ENCODE assay signal across 31 cellular contexts in the genomic region with DNA sequence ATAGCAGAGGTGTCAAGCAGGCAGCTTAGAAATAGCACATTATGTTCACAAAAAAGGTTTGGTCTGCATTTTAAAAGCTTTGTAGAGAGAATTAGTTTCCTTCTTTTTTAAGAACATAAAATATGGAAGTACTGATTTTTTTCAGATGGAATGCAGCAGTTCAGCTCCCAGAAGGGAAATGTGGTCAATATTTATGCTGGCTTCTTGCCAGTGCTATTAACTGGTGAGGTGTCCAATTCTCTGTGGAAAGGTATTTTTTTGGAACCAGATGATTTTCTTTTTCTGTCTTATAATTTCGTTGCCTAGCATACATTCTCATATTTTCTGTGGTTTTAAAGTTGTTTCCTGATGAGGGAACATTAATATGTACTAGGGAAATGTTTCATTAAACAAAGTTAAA.
A peak's percentile ranks its signal among the peaks of the same experiment; 100 is the strongest.
DNase-seq lines count a peak whose midpoint lies in the region; ATAC-seq and TF ChIP-seq lines count a peak whose summit lies in the region.
"Had no signal": no experiment of that assay in that cellular context is flagged by ENCODE, and none has a peak within 500 bp of the region (broad histone marks: within the 10 kb centered on the region; RNA-seq: fewer than 3 reads in every experiment).

No MANE protein-coding gene starts in this region.

- H3K27me3 ChIP-seq in SK-N-SH (ENCODE audit: insufficient read depth), result no peaks in the 10 kb centered on the region
- H3K27me3 ChIP-seq in adipocyte (replicated peaks; ENCODE audit: control insufficient read depth, insufficient read depth, low read length), result no peaks in the 10 kb centered on the region
- H3K27me3 ChIP-seq: body of pancreas, neural progenitor cell, suprapubic skin, upper lobe of right lung had no signal

- TF ChIP-seq CTCF in SK-N-SH (IDR thresholded peaks at IDR 0.05) (no peak), fibroblast of mammary gland (conservative IDR thresholded peaks at IDR 0.05; ENCODE audit: control insufficient read depth, insufficient read depth, low read depth, low read length) (no peak)

- TF ChIP-seq EP300 in SK-N-SH (IDR thresholded peaks at IDR 0.05; ENCODE audit: borderline replicate concordance in 1 of 2, low read depth in 1 of 2, low read length in 1 of 2), result no peak

- POLR2A ChIA-PET in SK-N-SH (lab: Yijun Ruan, JAX), result no interaction called here

- CTCF ChIA-PET in SK-N-SH (lab: Yijun Ruan, JAX), result interaction anchor here (0.6 kb wide), 1 partner anchor 11 kb away, joined by 3 read pairs; no protein-coding TSS in a partner anchor

- H3F3A ChIP-seq in SK-N-SH (replicated peaks; ENCODE audit: insufficient read depth), result no peaks in the 10 kb centered on the region

- DNase-seq in SK-N-SH (no peak), adipocyte (ENCODE audit: low read depth) (peak; percentile 40), fibroblast of mammary gland (ENCODE audit: low read depth) (peak; percentile 32), DMS 273 treated with DMSO at 0.1 percent for 48 hours (lab: John Stamatoyannopoulos, UW) (no peak), NCI-H345 (lab: John Stamatoyannopoulos, UW) (no peak)
- DNase-seq: activated CD4-positive, alpha-beta T cell treated with anti-CD3 and anti-CD28 coated beads, Interleukin-2, amount 50 U/mL, for 48 hours; activated CD4-positive, CD25-positive, alpha-beta regulatory T cell treated with anti-CD3 and anti-CD28 coated beads, Interleukin-2, amount 50 U/mL, for 72 hours; activated gamma-delta T cell treated with Interleukin-2 at 50 U/mL for 16 hours; activated T-cell treated with anti-CD3 and anti-CD28 coated beads, Interleukin-2, amount 50 U/mL, for 48 hours; AML-193; body of pancreas; CD4-positive, CD25-positive, alpha-beta regulatory T cell; cerebellar nuclear complex; glutamatergic neuron; H7; Karpas-422; NCI-H1417 treated with DMSO at 0.1 percent for 48 hours; NCI-H2081; NCI-H2227 treated with DMSO at 0.1 percent for 48 hours; NCI-H774; RPMI8226; stimulated activated naive CD4-positive, alpha-beta T cell treated with Interleukin-2 at 50 U/mL for 16 hours; T-helper 2 cell; upper lobe of right lung had no signal

- no peaks in the 10 kb centered on the region for H4K20me1 ChIP-seq in SK-N-SH (ENCODE audit: insufficient read depth)

- H3K27ac ChIP-seq in SK-N-SH (ENCODE audit: low read depth in 2 of 2, low read length in 1 of 2), result no peak overlapping the region
- H3K27ac ChIP-seq: body of pancreas, neural progenitor cell, suprapubic skin, upper lobe of right lung had no signal

- H3K9ac ChIP-seq in SK-N-SH (no peak overlapping the region), adipocyte (ENCODE audit: low read length) (no peak overlapping the region)
- H3K9ac ChIP-seq: neural progenitor cell had no signal

- TF ChIP-seq RAD21 in SK-N-SH (IDR thresholded peaks at IDR 0.05; ENCODE audit: low read length), result no peak

- H3K9me3 ChIP-seq in SK-N-SH (no peaks in the 10 kb centered on the region), adipocyte (ENCODE audit: control insufficient read depth, low read length) (no peaks in the 10 kb centered on the region)
- H3K9me3 ChIP-seq: body of pancreas, suprapubic skin, upper lobe of right lung had no signal

- H3K36me3 ChIP-seq in SK-N-SH (replicated peaks in 1 of 2; ENCODE audit: control insufficient read depth in 1 of 2, insufficient read depth in 2 of 2, low read length in 1 of 2), result no peaks in the 10 kb centered on the region
- H3K36me3 ChIP-seq in adipocyte (ENCODE audit: control insufficient read depth, insufficient read depth, low read length, severe bottlenecking), result no peaks in the 10 kb centered on the region
- H3K36me3 ChIP-seq: neural progenitor cell, suprapubic skin, upper lobe of right lung had no signal

- no peaks in the 10 kb centered on the region for H3K79me2 ChIP-seq in SK-N-SH (ENCODE audit: insufficient read depth)

- H3K4me3 ChIP-seq in SK-N-SH (ENCODE audit: low read depth in 2 of 2, low read length in 1 of 2), result no peak overlapping the region
- no peak overlapping the region for H3K4me3 ChIP-seq in adipocyte (ENCODE audit: low read length)
- H3K4me3 ChIP-seq in fibroblast of mammary gland (ENCODE audit: control insufficient read depth, low read depth, low read length), result no peak overlapping the region
- H3K4me3 ChIP-seq: body of pancreas, GM12878, neural progenitor cell, smooth muscle cell, suprapubic skin, upper lobe of right lung had no signal

- no peaks in the 10 kb centered on the region for H3K9me2 ChIP-seq in SK-N-SH

- no peak for ATAC-seq in SK-N-SH treated with all-trans-retinoic acid at 6 μM for 48 hours
- ATAC-seq in HG02571 (IDR thresholded peaks at IDR 0.05; ENCODE audit: unreplicated experiment), result no peak
- no peak for ATAC-seq in GM18867 (IDR thresholded peaks at IDR 0.05; ENCODE audit: unreplicated experiment)
- ATAC-seq: body of pancreas, GM12878, upper lobe of right lung had no signal

- no peak overlapping the region for H3K4me2 ChIP-seq in SK-N-SH
- H3K4me2 ChIP-seq: neural progenitor cell, smooth muscle cell had no signal

- H2AFZ ChIP-seq in SK-N-SH (ENCODE audit: low read depth), result no peak overlapping the region

- 17% methylated on average over 1 of the region's 1 CpG for WGBS in SK-N-SH (ENCODE audit: low lambda C conversion rate)

- H3K4me1 ChIP-seq in SK-N-SH (ENCODE audit: control insufficient read depth in 1 of 2, insufficient read depth in 2 of 2, low read depth in 1 of 2, low read length in 1 of 2) (no peaks in the 10 kb centered on the region), adipocyte (ENCODE audit: control insufficient read depth, insufficient read depth, low read length) (no peaks in the 10 kb centered on the region)
- H3K4me1 ChIP-seq: body of pancreas, neural progenitor cell, suprapubic skin, upper lobe of right lung had no signal

TF ChIP-seq in SK-N-SH treated with all-trans-retinoic acid at 6 μM for 48 hours, 23 proteins besides CTCF, POLR2A, EP300 and RAD21:
- TF ChIP-seq, protein P1, sequence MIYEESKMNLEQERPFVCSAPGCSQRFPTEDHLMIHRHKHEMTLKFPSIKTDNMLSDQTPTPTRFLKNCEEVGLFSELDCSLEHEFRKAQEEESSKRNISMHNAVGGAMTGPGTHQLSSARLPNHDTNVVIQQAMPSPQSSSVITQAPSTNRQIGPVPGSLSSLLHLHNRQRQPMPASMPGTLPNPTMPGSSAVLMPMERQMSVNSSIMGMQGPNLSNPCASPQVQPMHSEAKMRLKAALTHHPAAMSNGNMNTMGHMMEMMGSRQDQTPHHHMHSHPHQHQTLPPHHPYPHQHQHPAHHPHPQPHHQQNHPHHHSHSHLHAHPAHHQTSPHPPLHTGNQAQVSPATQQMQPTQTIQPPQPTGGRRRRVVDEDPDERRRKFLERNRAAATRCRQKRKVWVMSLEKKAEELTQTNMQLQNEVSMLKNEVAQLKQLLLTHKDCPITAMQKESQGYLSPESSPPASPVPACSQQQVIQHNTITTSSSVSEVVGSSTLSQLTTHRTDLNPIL (CRISPR knock-in tag; IDR thresholded peaks at IDR 0.05; ENCODE audit: low read depth), result no peak
- TF ChIP-seq ISL1 (CRISPR knock-in tag; IDR thresholded peaks at IDR 0.05), result 0 out of 2 replicates have a peak, but pooled peaks have one; percentile 12

TF ChIP-seq in SK-N-SH, 30 proteins besides CTCF, POLR2A, EP300 and RAD21:
- no peak for TF ChIP-seq RXRA (IDR thresholded peaks at IDR 0.05; ENCODE audit: borderline replicate concordance, low read depth)
- TF ChIP-seq, protein P2, sequence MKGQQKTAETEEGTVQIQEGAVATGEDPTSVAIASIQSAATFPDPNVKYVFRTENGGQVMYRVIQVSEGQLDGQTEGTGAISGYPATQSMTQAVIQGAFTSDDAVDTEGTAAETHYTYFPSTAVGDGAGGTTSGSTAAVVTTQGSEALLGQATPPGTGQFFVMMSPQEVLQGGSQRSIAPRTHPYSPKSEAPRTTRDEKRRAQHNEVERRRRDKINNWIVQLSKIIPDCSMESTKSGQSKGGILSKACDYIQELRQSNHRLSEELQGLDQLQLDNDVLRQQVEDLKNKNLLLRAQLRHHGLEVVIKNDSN (IDR thresholded peaks at IDR 0.05; ENCODE audit: borderline replicate concordance, low read depth), result no peak
- TF ChIP-seq ELF1 (IDR thresholded peaks at IDR 0.05), result no peak
- no peak for TF ChIP-seq NFIC (IDR thresholded peaks at IDR 0.05; ENCODE audit: borderline replicate concordance)
- no peak for TF ChIP-seq RCOR1 (IDR thresholded peaks at IDR 0.05; ENCODE audit: low read length)
- TF ChIP-seq, protein P3, sequence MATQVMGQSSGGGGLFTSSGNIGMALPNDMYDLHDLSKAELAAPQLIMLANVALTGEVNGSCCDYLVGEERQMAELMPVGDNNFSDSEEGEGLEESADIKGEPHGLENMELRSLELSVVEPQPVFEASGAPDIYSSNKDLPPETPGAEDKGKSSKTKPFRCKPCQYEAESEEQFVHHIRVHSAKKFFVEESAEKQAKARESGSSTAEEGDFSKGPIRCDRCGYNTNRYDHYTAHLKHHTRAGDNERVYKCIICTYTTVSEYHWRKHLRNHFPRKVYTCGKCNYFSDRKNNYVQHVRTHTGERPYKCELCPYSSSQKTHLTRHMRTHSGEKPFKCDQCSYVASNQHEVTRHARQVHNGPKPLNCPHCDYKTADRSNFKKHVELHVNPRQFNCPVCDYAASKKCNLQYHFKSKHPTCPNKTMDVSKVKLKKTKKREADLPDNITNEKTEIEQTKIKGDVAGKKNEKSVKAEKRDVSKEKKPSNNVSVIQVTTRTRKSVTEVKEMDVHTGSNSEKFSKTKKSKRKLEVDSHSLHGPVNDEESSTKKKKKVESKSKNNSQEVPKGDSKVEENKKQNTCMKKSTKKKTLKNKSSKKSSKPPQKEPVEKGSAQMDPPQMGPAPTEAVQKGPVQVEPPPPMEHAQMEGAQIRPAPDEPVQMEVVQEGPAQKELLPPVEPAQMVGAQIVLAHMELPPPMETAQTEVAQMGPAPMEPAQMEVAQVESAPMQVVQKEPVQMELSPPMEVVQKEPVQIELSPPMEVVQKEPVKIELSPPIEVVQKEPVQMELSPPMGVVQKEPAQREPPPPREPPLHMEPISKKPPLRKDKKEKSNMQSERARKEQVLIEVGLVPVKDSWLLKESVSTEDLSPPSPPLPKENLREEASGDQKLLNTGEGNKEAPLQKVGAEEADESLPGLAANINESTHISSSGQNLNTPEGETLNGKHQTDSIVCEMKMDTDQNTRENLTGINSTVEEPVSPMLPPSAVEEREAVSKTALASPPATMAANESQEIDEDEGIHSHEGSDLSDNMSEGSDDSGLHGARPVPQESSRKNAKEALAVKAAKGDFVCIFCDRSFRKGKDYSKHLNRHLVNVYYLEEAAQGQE (IDR thresholded peaks at IDR 0.05; ENCODE audit: low read depth, low read length), result no peak
- TF ChIP-seq GATA2 (CRISPR knock-in tag; IDR thresholded peaks at IDR 0.05), result no peak
- no peak for TF ChIP-seq MXI1 (IDR thresholded peaks at IDR 0.05; ENCODE audit: low read depth, low read length)

Comparison
In these comparisons a context has a peak if more than half of its experiments do, and no peak if none do; other contexts are left out.
1. DNase-seq: peak in adipocyte (single experiment) and fibroblast of mammary gland (single experiment); none in SK-N-SH (single experiment), DMS 273 treated with DMSO at 0.1 percent for 48 hours (single experiment) and NCI-H345 (single experiment).